9 cellular contexts compared by ENCODE assay signal in the genomic region with DNA sequence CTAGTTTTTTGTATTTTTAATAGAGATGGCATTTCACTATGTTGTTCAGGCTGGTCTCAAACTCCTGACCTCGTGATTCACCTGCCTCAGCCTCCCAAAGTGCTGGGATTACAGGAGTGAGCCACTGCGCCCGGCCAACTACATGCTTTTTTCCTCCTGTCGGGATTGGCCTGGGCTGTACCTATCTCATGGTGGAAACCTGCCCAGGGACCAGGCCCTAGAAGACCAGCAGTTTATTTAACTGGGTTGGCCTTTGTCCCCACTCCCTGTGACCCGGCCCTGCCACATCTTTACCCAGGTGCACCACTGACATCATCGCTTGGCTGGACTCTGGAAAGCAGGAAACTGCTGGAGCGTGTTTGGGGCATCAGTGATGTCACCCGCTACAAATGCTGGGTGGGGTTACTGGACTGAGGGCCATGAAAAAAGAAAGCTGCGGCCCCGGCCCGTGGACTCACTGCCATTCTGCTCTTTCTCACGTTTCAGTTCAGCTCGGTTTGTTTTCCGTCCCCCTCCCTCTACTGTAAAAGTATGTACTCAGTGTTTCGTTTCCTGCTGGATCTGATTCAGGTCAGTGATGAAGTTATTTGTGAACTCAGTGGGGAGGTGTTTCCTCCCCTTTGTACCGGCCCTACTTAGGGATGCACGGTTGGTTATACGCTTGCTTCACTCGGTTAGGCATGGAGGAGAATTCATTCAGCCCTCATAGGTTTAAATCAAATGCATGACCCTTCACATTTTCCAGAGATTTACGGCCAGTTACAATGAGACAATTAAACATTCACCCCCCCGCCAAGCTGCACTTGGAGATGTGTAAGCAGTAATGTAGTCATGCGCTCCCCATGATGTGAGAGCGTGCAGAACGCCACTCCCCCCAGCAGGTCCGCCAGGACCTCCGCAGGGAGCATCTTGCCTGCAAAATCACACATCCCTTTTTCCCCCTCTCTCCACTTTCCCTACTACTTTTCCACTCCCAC.
DNase-seq lines count a peak whose midpoint lies in the region; ATAC-seq, FAIRE-seq and TF ChIP-seq lines count a peak whose summit lies in the region.
"Had no signal": no experiment of that assay in that cellular context is flagged by ENCODE, and none has a peak within 500 bp of the region (broad histone marks: within the 10 kb centered on the region; RNA-seq: fewer than 3 reads in every experiment).

No MANE protein-coding gene starts in this region.

- peak overlapping the region; percentile 88 for H2BK12ac ChIP-seq in trophoblast cell (ENCODE audit: low read length)

- H3K79me2 ChIP-seq in PC-9 (ENCODE audit: low read depth) (no peaks in the 10 kb centered on the region; the same call in 1 of the 2 replicates), trophoblast cell (ENCODE audit: control insufficient read depth, insufficient read depth, low read length, poor library complexity) (no peaks in the 10 kb centered on the region)

- no peak overlapping the region for H3K4me3 Mint-ChIP-seq in activated naive CD8-positive, alpha-beta T cell treated with anti-CD3 and anti-CD28 coated beads for 36 hours

- H3F3A ChIP-seq in PC-9 (ENCODE audit: insufficient read depth, low read depth), result peaks cover 43% of the 10 kb centered on the region

- H4K8ac ChIP-seq in trophoblast cell (ENCODE audit: low read depth, low read length), result peak overlapping the region; percentile 87

- peak; percentile 87 to 97 for DNase-seq in PC-9
- DNase-seq in fibroblast of the aortic adventitia (ENCODE audit: low read depth), result peak; percentile 90
- peak; percentile 88 to 90 for DNase-seq in trophoblast cell
- no peak for DNase-seq in activated naive CD8-positive, alpha-beta T cell treated with anti-CD3 and anti-CD28 coated beads for 36 hours
- DNase-seq in frontal cortex (ENCODE audit: low spot score in 2 of 2), result no peak
- no peak for DNase-seq in stimulated activated CD4-positive, alpha-beta T cell treated with anti-CD3 and anti-CD28 coated beads, Interleukin-2, amount 100 ng/mL, for 48 hours

- peak overlapping the region; percentile 65 for H3K4me2 ChIP-seq in PC-9
- H3K4me2 ChIP-seq in trophoblast cell (ENCODE audit: low read length), result peak overlapping the region; percentile 16

- peaks cover 12% of the 10 kb centered on the region for H3K9me3 Mint-ChIP-seq in activated naive CD8-positive, alpha-beta T cell treated with anti-CD3 and anti-CD28 coated beads for 36 hours

- no peaks in the 10 kb centered on the region for H3K9me2 ChIP-seq in PC-9 (ENCODE audit: insufficient read depth)

- H3K27me3 ChIP-seq in PC-9 (ENCODE audit: insufficient read depth, low read depth) (no peaks in the 10 kb centered on the region), trophoblast cell (ENCODE audit: insufficient read depth, low read length) (no peaks in the 10 kb centered on the region)
- H3K27me3 ChIP-seq: dorsolateral prefrontal cortex had no signal

- CTCF ChIA-PET in PC-9 (lab: Charles Lee), result no interaction called here

- WGBS in trophoblast cell (ENCODE audit: extremely low coverage, insufficient coverage, insufficient read length), result no CpG with 5 or more reads among the region's 26 CpGs

- no peak overlapping the region for H3K27ac Mint-ChIP-seq in activated naive CD8-positive, alpha-beta T cell treated with anti-CD3 and anti-CD28 coated beads for 36 hours

- peaks cover 18% of the 10 kb centered on the region for H3K79me1 ChIP-seq in trophoblast cell (ENCODE audit: low read length)

- TF ChIP-seq CTCF in PC-9 (conservative IDR thresholded peaks at IDR 0.05) (no peak), fibroblast of the aortic adventitia (IDR thresholded peaks at IDR 0.05; ENCODE audit: insufficient read depth, low read length) (no peak)

- FAIRE-seq in frontal cortex (lab: Jason Lieb, UNC), result no peak

- no peaks in the 10 kb centered on the region for H3K27me3 Mint-ChIP-seq in activated naive CD8-positive, alpha-beta T cell treated with anti-CD3 and anti-CD28 coated beads for 36 hours

- H2AK5ac ChIP-seq in trophoblast cell (ENCODE audit: low read length), result peak overlapping the region; percentile 93

- peaks cover 2% of the 10 kb centered on the region for H3K4me1 Mint-ChIP-seq in activated naive CD8-positive, alpha-beta T cell treated with anti-CD3 and anti-CD28 coated beads for 36 hours

- H3K23ac ChIP-seq in trophoblast cell (ENCODE audit: low read length), result peak overlapping the region; percentile 43

- peak overlapping the region; percentile 31 for H4K12ac ChIP-seq in trophoblast cell (ENCODE audit: low read depth, low read length)

- peak overlapping the region; percentile 95 for H3K27ac ChIP-seq in PC-9
- peak overlapping the region; percentile 96 for H3K27ac ChIP-seq in trophoblast cell (ENCODE audit: low read depth, low read length)

- TSS peak; percentile 85 for BruUV-seq in PC-9 (replicated peaks; lab: Mats Ljungman, UMichigan)

- H3K4me3 ChIP-seq in PC-9 (peak overlapping the region; percentile 32; the same call in 1 of the 2 replicates), fibroblast of the aortic adventitia (ENCODE audit: low read depth, low read length) (peak overlapping the region; percentile 25), trophoblast cell (ENCODE audit: low read depth, low read length) (peak overlapping the region; percentile 59)

- H3K4me1 ChIP-seq in ES-I3 (ENCODE audit: insufficient read depth, low read length) (peaks cover 13% of the 10 kb centered on the region), PC-9 (replicated peaks; ENCODE audit: insufficient read depth) (peaks cover 67% of the 10 kb centered on the region), trophoblast cell (ENCODE audit: control insufficient read depth in 1 of 2, insufficient read depth in 2 of 2, low read length in 2 of 2) (peaks cover 12 to 18% of the 10 kb centered on the region in 2 experiments)

- no peak overlapping the region for H2AFZ ChIP-seq in PC-9
- H2AFZ ChIP-seq in trophoblast cell (ENCODE audit: insufficient read depth, low read length, poor library complexity), result no peak overlapping the region

- peak overlapping the region; percentile 95 for H4K91ac ChIP-seq in trophoblast cell (ENCODE audit: low read depth, low read length)

- H3K9ac ChIP-seq in ES-I3 (ENCODE audit: low read depth, low read length) (peak overlapping the region; percentile 8; the same call in 1 of the 2 replicates), trophoblast cell (ENCODE audit: low read length) (peak overlapping the region; percentile 74)

- H3K36me3 Mint-ChIP-seq in activated naive CD8-positive, alpha-beta T cell treated with anti-CD3 and anti-CD28 coated beads for 36 hours, result peaks cover 57% of the 10 kb centered on the region

- H2BK120ac ChIP-seq in trophoblast cell (ENCODE audit: insufficient read depth, low read length, poor library complexity), result peak overlapping the region; percentile 95

- POLR2A ChIA-PET in PC-9 (lab: Charles Lee; ENCODE audit: unreplicated experiment), result interaction anchor here (0.6 kb wide), 1 partner anchor 126 kb away, joined by 3 read pairs; no protein-coding TSS in a partner anchor

- H3K9me3 ChIP-seq in ES-I3 (ENCODE audit: control insufficient read depth, insufficient read depth, low read length) (no peaks in the 10 kb centered on the region), PC-9 (ENCODE audit: insufficient read depth, low read depth) (no peaks in the 10 kb centered on the region), trophoblast cell (ENCODE audit: insufficient read depth, low read depth, low read length) (no peaks in the 10 kb centered on the region)

- no peaks in the 10 kb centered on the region for H3K36me3 ChIP-seq in ES-I3 (ENCODE audit: insufficient read depth, low read length)
- H3K36me3 ChIP-seq in PC-9 (ENCODE audit: low read depth), result peaks cover 10% of the 10 kb centered on the region; the same call in 1 of the 2 replicates
- peaks cover 4 to 11% of the 10 kb centered on the region in 2 experiments for H3K36me3 ChIP-seq in trophoblast cell (ENCODE audit: control insufficient read depth in 1 of 2, insufficient read depth in 2 of 2, low read length in 2 of 2)

- no peak for ATAC-seq in GM18867 (IDR thresholded peaks at IDR 0.05; ENCODE audit: unreplicated experiment)

- intact Hi-C loops in PC-9 (cut with micrococcal nuclease; ENCODE audit: unreplicated experiment), result loop anchor here (10.0 kb wide), 1 partner anchor 280 kb away; no protein-coding TSS in a partner anchor

- peak overlapping the region; percentile 89 for H3K14ac ChIP-seq in trophoblast cell (ENCODE audit: low read length)

- no peaks in the 10 kb centered on the region for H4K20me1 ChIP-seq in PC-9 (ENCODE audit: insufficient read depth)

- peak overlapping the region; percentile 89 for H2BK5ac ChIP-seq in trophoblast cell (ENCODE audit: low read depth, low read length, poor library complexity)

- no peak overlapping the region for H3K4ac ChIP-seq in trophoblast cell (ENCODE audit: low read depth, low read length)

- peak overlapping the region; percentile 73 for H3K18ac ChIP-seq in trophoblast cell (ENCODE audit: low read length)

Comparison
In these comparisons a context has a peak if more than half of its experiments do, and no peak if none do; other contexts are left out.
1. DNase-seq: peak in PC-9 (2 of 2), fibroblast of the aortic adventitia (single experiment) and trophoblast cell (2 of 2); none in activated naive CD8-positive, alpha-beta T cell treated with anti-CD3 and anti-CD28 coated beads for 36 hours (single experiment), frontal cortex (0 of 2) and stimulated activated CD4-positive, alpha-beta T cell treated with anti-CD3 and anti-CD28 coated beads, Interleukin-2, amount 100 ng/mL, for 48 hours (0 of 2).
2. Peak in every context shown above with its lines, with median percentiles within 50 percentile points of each other: H3K4me3 ChIP-seq.